Comparison of ENCODE assay signal across 4 cellular contexts in genomic region chr3:46330676-46331075, GRCh38. TPM values are rescaled to one million over a fixed set of nuclear protein-coding genes. Genes with fewer than 3 reads are reported as not detected.
"Had no signal": no experiment of that assay in that cellular context is flagged by ENCODE, and none has a peak within 500 bp of the region (broad histone marks: within the 10 kb centered on the region; RNA-seq: fewer than 3 reads in every experiment).

No MANE protein-coding gene starts in this region.

RNA-seq across cellular contexts. Expression of gene CCR2, which starts 23.2 kb away (rescaled TPM):
- total RNA-seq: LHCN-M2, PC-3, SJCRH30, SK-MEL-5 had no signal

RNA-seq across cellular contexts. Expression of gene CCR5, which starts 40.1 kb away (rescaled TPM):
- total RNA-seq: LHCN-M2, PC-3, SJCRH30, SK-MEL-5 had no signal
